18 cellular contexts compared by ENCODE assay signal in the genomic region with DNA sequence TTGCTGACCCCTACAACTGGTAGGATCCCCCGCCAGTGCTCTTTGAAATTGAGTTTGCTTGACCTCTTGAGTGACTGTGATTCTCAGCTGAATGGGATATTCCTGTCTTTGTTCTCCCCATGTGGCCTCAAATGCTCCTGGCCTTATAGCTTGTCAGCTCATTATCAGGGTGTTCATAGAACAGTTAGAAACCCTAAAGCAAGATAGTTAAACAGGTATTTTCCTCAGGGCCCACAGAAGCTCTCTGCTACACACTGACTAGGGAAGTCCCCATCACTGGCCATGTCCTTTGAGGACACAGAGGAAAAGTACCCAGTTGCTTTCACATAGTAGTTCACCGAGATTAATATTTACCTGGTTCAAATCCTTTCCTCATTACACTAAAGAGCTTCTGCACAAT.
DNase-seq lines count a peak whose midpoint lies in the region; ATAC-seq, FAIRE-seq and TF ChIP-seq lines count a peak whose summit lies in the region.
"Had no signal": no experiment of that assay in that cellular context is flagged by ENCODE, and none has a peak within 500 bp of the region (broad histone marks: within the 10 kb centered on the region; RNA-seq: fewer than 3 reads in every experiment).

No MANE protein-coding gene starts in this region.

- no peak for TF ChIP-seq EP300 in GM12878 (IDR thresholded peaks at IDR 0.05; ENCODE audit: borderline replicate concordance in 1 of 2, control insufficient read depth in 1 of 2, low read depth in 2 of 2, low read length in 2 of 2)

- TF ChIP-seq POLR2A in GM12878 (IDR thresholded peaks at IDR 0.05; ENCODE audit: low read depth, low read length) = no peak

- H3K27me3 ChIP-seq in GM12878 (replicated peaks in 1 of 2; ENCODE audit: control insufficient read depth in 2 of 2, insufficient read depth in 2 of 2, low read length in 1 of 2) (no peaks in the 10 kb centered on the region), Karpas-422 (ENCODE audit: low read length) (no peaks in the 10 kb centered on the region)

- TF ChIP-seq CTCF in GM12878 (IDR thresholded peaks at IDR 0.05 in 2 of 3, conservative IDR thresholded peaks at IDR 0.05 in 1 of 3; ENCODE audit: control insufficient read depth in 2 of 3, extremely low read depth in 1 of 3, insufficient read depth in 1 of 3, low read depth in 3 of 3, low read length in 3 of 3) (no peak), type B pancreatic cell (conservative IDR thresholded peaks at IDR 0.05) (no peak)

- H3K4me2 ChIP-seq in GM12878 (ENCODE audit: control insufficient read depth, insufficient read depth) = no peak overlapping the region
- H3K4me2 ChIP-seq in Karpas-422 (ENCODE audit: low read depth, low read length, poor library complexity, severe bottlenecking) = no peak overlapping the region
- H3K4me2 ChIP-seq: PC-9 had no signal

- peaks cover 6% of the 10 kb centered on the region for H3K4me1 ChIP-seq in GM12878 (ENCODE audit: control insufficient read depth, insufficient read depth, low read length)
- peaks cover 7% of the 10 kb centered on the region for H3K4me1 ChIP-seq in Karpas-422 (ENCODE audit: low read length)
- H3K4me1 ChIP-seq: Caco-2 had no signal

- H3K36me3 ChIP-seq in GM12878 (ENCODE audit: control insufficient read depth in 2 of 2, insufficient read depth in 2 of 2, low read length in 1 of 2) (no peaks in the 10 kb centered on the region), Karpas-422 (ENCODE audit: insufficient read depth, low read length) (no peaks in the 10 kb centered on the region)

- peak overlapping the region; percentile 26 for H3K27ac Mint-ChIP-seq in type B pancreatic cell
- H3K27ac Mint-ChIP-seq: CD4-positive, CD25-positive, alpha-beta regulatory T cell had no signal

- intact Hi-C loops in GM12878 (cut with micrococcal nuclease; ENCODE audit: unreplicated experiment) = no loop called here

- in situ Hi-C loops in GM12878 (cut with MboI) = no loop called here

- no peaks in the 10 kb centered on the region for H3K9me3 Mint-ChIP-seq in type B pancreatic cell

- no peak overlapping the region for H3K27ac ChIP-seq in GM12878 (ENCODE audit: control insufficient read depth, insufficient read depth)
- no peak overlapping the region for H3K27ac ChIP-seq in Karpas-422 (ENCODE audit: low read length)
- H3K27ac ChIP-seq: PC-9 had no signal

- no peaks in the 10 kb centered on the region for H3K36me3 Mint-ChIP-seq in type B pancreatic cell
- H3K36me3 Mint-ChIP-seq: CD4-positive, CD25-positive, alpha-beta regulatory T cell had no signal

- H3K9ac ChIP-seq in GM12878 (ENCODE audit: control insufficient read depth, insufficient read depth, low read length) (no peak overlapping the region), Karpas-422 (ENCODE audit: low read length) (no peak overlapping the region)

- H4K20me1 ChIP-seq in GM12878 (ENCODE audit: control insufficient read depth, insufficient read depth) = no peaks in the 10 kb centered on the region
- no peaks in the 10 kb centered on the region for H4K20me1 ChIP-seq in Karpas-422 (ENCODE audit: insufficient read depth, low read depth, low read length)

- ATAC-seq in GM18907 (IDR thresholded peaks at IDR 0.05; ENCODE audit: unreplicated experiment) (peak; percentile 60), HG03108 (IDR thresholded peaks at IDR 0.05; ENCODE audit: unreplicated experiment) (peak; percentile 58), GM12878 (peak; percentile 69)

- H3K9me3 ChIP-seq in GM12878 (replicated peaks; ENCODE audit: control insufficient read depth, insufficient read depth, low read length) (no peaks in the 10 kb centered on the region; the same call in 2 of the 3 replicates), Karpas-422 (ENCODE audit: low read length) (no peaks in the 10 kb centered on the region)
- H3K9me3 ChIP-seq: Caco-2 had no signal

- H3K4me3 Mint-ChIP-seq in type B pancreatic cell = no peak overlapping the region
- H3K4me3 Mint-ChIP-seq: CD4-positive, CD25-positive, alpha-beta regulatory T cell had no signal

- H3K9me2 ChIP-seq in Karpas-422 (replicated peaks; ENCODE audit: insufficient read depth, low read length) = no peaks in the 10 kb centered on the region

- no peak for TF ChIP-seq RAD21 in GM12878 (IDR thresholded peaks at IDR 0.05; ENCODE audit: insufficient read depth, low read depth, low read length)

- H3K4me3 ChIP-seq in GM12878 (no peak overlapping the region), Karpas-422 (ENCODE audit: low read length) (no peak overlapping the region)
- H3K4me3 ChIP-seq: PC-9 had no signal

- WGBS in GM12878 (ENCODE audit: insufficient coverage, insufficient replicate concordance, low lambda C conversion rate, missing lambda C conversion rate) = 63% methylated on average over 2 of the region's 2 CpGs

- no peak for FAIRE-seq in GM12878 (lab: Jason Lieb, UNC)

- H2AFZ ChIP-seq in GM12878 (ENCODE audit: control insufficient read depth, low read depth, low read length) (no peak overlapping the region), Karpas-422 (ENCODE audit: low read length) (no peak overlapping the region)
- H2AFZ ChIP-seq: PC-9 had no signal

- POLR2A ChIA-PET in GM12878 (lab: Charles Lee) = interaction anchor here (0.7 to 2.7 kb wide), 9 partner anchors 9 to 254 kb away, joined by 3 to 15 read pairs (median 4); a partner anchor contains a TSS

- no peaks in the 10 kb centered on the region for H3K79me2 ChIP-seq in GM12878 (ENCODE audit: control insufficient read depth, insufficient read depth, low read length)
- no peaks in the 10 kb centered on the region for H3K79me2 ChIP-seq in Karpas-422 (ENCODE audit: low read length)

- H3K4me1 Mint-ChIP-seq in type B pancreatic cell (ENCODE audit: unreplicated experiment) = peaks cover 38% of the 10 kb centered on the region

- BruUV-seq in GM12878 (replicated peaks; lab: Mats Ljungman, UMichigan) = no TSS peak

- DNase-seq in GM12878 (ENCODE audit: low read depth, low spot score) (no peak), type B pancreatic cell (ENCODE audit: extremely low spot score, unreplicated experiment) (no peak), UCSD-AML1 (lab: John Stamatoyannopoulos, UW; ENCODE audit: unreplicated experiment) (no peak), Karpas-422 (no peak)
- DNase-seq in activated CD4-positive, alpha-beta T cell treated with anti-CD3 and anti-CD28 coated beads for 1 hour = no peak
- DNase-seq: ACHN; AML-193; Caco-2; CD4-positive, CD25-positive, alpha-beta regulatory T cell; DMS153; GOT3; NCI-H146; NCI-H2081 treated with DMSO at 0.1 percent for 48 hours; NCI-H510A; NCI-H774; PC-9 had no signal

- SMC1A ChIA-PET in GM12878 (lab: Charles Lee; ENCODE audit: uncharacterized antibody, unreplicated experiment) = interaction anchor here (0.7 to 9.2 kb wide), 35 partner anchors 8 to 331 kb away, joined by 3 to 183 read pairs (median 5); no protein-coding TSS in a partner anchor

- RAD21 ChIA-PET in GM12878 (lab: Charles Lee; ENCODE audit: unreplicated experiment) = interaction anchor here (0.6 to 3.2 kb wide), 41 partner anchors 10 to 331 kb away, joined by 3 to 36 read pairs (median 4); a partner anchor contains a TSS

- CTCF ChIA-PET in GM12878 (lab: Yijun Ruan, JAX) = interaction anchor here (0.5 to 1.9 kb wide), 18 partner anchors 8 to 309 kb away, joined by 3 to 9 read pairs (median 4); a partner anchor contains a TSS

- no peaks in the 10 kb centered on the region for H3K27me3 Mint-ChIP-seq in type B pancreatic cell

TF ChIP-seq in GM12878, 131 proteins besides CTCF, POLR2A, EP300 and RAD21 (continues in another document):
- TF ChIP-seq IKZF1 (conservative IDR thresholded peaks at IDR 0.05) = peak; percentile 39
- TF ChIP-seq PAX8 (IDR thresholded peaks at IDR 0.05) = no peak
- no peak for TF ChIP-seq MYC (IDR thresholded peaks at IDR 0.05; ENCODE audit: insufficient read depth, insufficient read length, insufficient replicate concordance, low read length, severe bottlenecking)
- TF ChIP-seq, protein P1, sequence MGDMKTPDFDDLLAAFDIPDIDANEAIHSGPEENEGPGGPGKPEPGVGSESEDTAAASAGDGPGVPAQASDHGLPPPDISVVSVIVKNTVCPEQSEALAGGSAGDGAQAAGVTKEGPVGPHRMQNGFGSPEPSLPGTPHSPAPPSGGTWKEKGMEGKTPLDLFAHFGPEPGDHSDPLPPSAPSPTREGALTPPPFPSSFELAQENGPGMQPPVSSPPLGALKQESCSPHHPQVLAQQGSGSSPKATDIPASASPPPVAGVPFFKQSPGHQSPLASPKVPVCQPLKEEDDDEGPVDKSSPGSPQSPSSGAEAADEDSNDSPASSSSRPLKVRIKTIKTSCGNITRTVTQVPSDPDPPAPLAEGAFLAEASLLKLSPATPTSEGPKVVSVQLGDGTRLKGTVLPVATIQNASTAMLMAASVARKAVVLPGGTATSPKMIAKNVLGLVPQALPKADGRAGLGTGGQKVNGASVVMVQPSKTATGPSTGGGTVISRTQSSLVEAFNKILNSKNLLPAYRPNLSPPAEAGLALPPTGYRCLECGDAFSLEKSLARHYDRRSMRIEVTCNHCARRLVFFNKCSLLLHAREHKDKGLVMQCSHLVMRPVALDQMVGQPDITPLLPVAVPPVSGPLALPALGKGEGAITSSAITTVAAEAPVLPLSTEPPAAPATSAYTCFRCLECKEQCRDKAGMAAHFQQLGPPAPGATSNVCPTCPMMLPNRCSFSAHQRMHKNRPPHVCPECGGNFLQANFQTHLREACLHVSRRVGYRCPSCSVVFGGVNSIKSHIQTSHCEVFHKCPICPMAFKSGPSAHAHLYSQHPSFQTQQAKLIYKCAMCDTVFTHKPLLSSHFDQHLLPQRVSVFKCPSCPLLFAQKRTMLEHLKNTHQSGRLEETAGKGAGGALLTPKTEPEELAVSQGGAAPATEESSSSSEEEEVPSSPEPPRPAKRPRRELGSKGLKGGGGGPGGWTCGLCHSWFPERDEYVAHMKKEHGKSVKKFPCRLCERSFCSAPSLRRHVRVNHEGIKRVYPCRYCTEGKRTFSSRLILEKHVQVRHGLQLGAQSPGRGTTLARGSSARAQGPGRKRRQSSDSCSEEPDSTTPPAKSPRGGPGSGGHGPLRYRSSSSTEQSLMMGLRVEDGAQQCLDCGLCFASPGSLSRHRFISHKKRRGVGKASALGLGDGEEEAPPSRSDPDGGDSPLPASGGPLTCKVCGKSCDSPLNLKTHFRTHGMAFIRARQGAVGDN (IDR thresholded peaks at IDR 0.05) = 0 out of 2 replicates have a peak, but pooled peaks have one; percentile 43
- TF ChIP-seq MEF2B (IDR thresholded peaks at IDR 0.05; ENCODE audit: partially characterized antibody, poor library complexity, severe bottlenecking) = no peak
- TF ChIP-seq MXI1 (IDR thresholded peaks at IDR 0.05; ENCODE audit: low read depth, low read length) = 0 out of 2 replicates have a peak, but pooled peaks have one; percentile 25
- no peak for TF ChIP-seq CHD1 (IDR thresholded peaks at IDR 0.05; ENCODE audit: low read depth, low read length)
